8 cellular contexts compared by ENCODE assay signal in the genomic region with DNA sequence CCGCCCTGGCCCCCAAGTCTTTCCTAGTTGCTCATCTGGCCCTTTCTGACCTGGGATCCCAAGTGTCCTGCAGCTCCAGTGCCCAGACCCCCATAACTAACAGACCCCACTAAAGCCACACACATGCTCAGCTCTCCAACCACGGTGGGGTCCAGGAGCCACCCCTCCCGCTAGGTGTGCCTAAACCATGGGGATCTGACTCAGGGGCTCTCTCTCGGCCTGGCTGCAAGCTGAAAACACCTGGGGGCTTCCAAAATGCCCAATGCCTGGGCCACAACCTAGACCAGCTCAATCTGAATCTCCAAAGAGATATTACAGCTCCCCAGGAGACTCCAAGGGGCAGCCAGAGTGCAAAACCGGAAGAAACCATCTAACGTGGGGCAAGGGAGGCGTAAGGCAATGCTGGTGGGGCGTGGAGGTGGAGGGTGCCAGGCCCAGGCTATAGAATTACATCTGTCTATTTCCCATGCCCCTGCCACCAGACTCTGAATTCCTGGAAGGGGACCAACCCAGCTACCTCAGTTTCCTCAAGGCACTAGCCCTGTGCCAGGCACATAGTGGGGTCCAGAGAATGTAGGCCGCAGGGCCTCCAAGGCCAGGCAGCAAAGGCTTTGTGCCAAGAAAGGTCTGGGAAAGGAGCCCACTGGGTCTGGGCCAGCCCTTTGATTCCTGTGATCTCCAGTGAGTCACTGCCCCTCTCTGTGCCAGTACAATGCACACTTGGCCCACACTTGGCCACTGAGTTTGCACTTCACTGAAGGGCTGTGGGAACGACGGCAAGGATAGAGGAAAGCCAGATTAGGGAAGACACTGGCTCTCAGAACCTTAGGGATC. TPM values are rescaled to one million over a fixed set of nuclear protein-coding genes. Genes with fewer than 3 reads are reported as not detected.
A peak's percentile ranks its signal among the peaks of the same experiment; 100 is the strongest.
DNase-seq lines count a peak whose midpoint lies in the region; ATAC-seq and TF ChIP-seq lines count a peak whose summit lies in the region.

No MANE protein-coding gene starts in this region.

- no peak overlapping the region for H3K9ac ChIP-seq in neuronal stem cell (ENCODE audit: low read depth, low read length, poor library complexity)

- no peaks in the 10 kb centered on the region for H3K27me3 ChIP-seq in neuronal stem cell (ENCODE audit: control insufficient read depth in 3 of 3, insufficient read depth in 3 of 3, low read depth in 1 of 3, low read length in 3 of 3)

- H3K79me1 ChIP-seq in neuronal stem cell (ENCODE audit: low read depth, low read length), result peaks cover 14% of the 10 kb centered on the region

- intact Hi-C loops in Right ventricle myocardium superior (cut with DNase I) (loop anchor here (10.0 kb wide), 1 partner anchor 53 kb away; the partner anchor contains the start of gene ZNF771), sciatic nerve (cut with DNase I) (no loop called here), CD14-positive monocyte (cut with micrococcal nuclease) (loop anchor here in 1 of 2 donors (10.0 kb wide), 1 partner anchor 53 kb away; the partner anchor contains the start of gene ZNF771)

- H3K14ac ChIP-seq in neuronal stem cell (ENCODE audit: low read length), result no peak overlapping the region

- no peak overlapping the region for H2AK5ac ChIP-seq in neuronal stem cell (ENCODE audit: low read depth, low read length)

- no peaks in the 10 kb centered on the region for H3K9me3 Mint-ChIP-seq in activated T-helper 17 cell treated with anti-CD3 and anti-CD28 coated beads, Interleukin-2, amount 50 U/mL, for 72 hours
- no peaks in the 10 kb centered on the region for H3K9me3 Mint-ChIP-seq in CD14-positive monocyte

- H2BK15ac ChIP-seq in neuronal stem cell (ENCODE audit: low read length), result no peak overlapping the region

- H3K4me2 ChIP-seq in neuronal stem cell (ENCODE audit: insufficient read depth, low read length, poor library complexity, severe bottlenecking), result no peak overlapping the region

- DNase-seq in GM03348 (ENCODE audit: low spot score) (peak; percentile 80), Right ventricle myocardium superior (peak; percentile 87), sciatic nerve (ENCODE audit: low spot score) (peak; percentile 82), GM10266 (ENCODE audit: extremely low spot score) (no peak), activated gamma-delta T cell treated with Interleukin-2 at 50 U/mL for 16 hours (no peak), neuronal stem cell (ENCODE audit: low spot score) (no peak), CD14-positive monocyte (ENCODE audit: low spot score) (no peak)

- ATAC-seq in activated T-helper 17 cell treated with anti-CD3 and anti-CD28 coated beads, Interleukin-2, amount 50 U/mL, for 72 hours (replicated peaks), result no peak
- ATAC-seq in Right ventricle myocardium superior (ENCODE audit: poor library complexity), result peak; percentile 45
- peak; percentile 19 for ATAC-seq in sciatic nerve

- WGBS in neuronal stem cell (ENCODE audit: extremely low coverage in 2 of 2, insufficient read length in 2 of 2, insufficient replicate concordance in 1 of 2), 2 donors, result no CpG with 5 or more reads among the region's 11 CpGs

- no peak overlapping the region for H3K4ac ChIP-seq in neuronal stem cell (ENCODE audit: low read length)

- H2BK12ac ChIP-seq in neuronal stem cell (ENCODE audit: low read length), result no peak overlapping the region

- peaks cover 8 to 10% of the 10 kb centered on the region in 2 donors for H3K4me1 ChIP-seq in neuronal stem cell (ENCODE audit: control insufficient read depth in 2 of 2, insufficient read depth in 1 of 2, low read depth in 1 of 2, low read length in 2 of 2)

- H2AFZ ChIP-seq in neuronal stem cell (ENCODE audit: low read length), result no peak overlapping the region

- no peak overlapping the region for H4K91ac ChIP-seq in neuronal stem cell (ENCODE audit: low read depth, low read length, poor library complexity)

- peaks cover 25% of the 10 kb centered on the region for H3K4me1 Mint-ChIP-seq in activated T-helper 17 cell treated with anti-CD3 and anti-CD28 coated beads, Interleukin-2, amount 50 U/mL, for 72 hours
- peaks cover 30% of the 10 kb centered on the region for H3K4me1 Mint-ChIP-seq in CD14-positive monocyte

- H3K27ac Mint-ChIP-seq in activated T-helper 17 cell treated with anti-CD3 and anti-CD28 coated beads, Interleukin-2, amount 50 U/mL, for 72 hours, result peak overlapping the region; percentile 87
- H3K27ac Mint-ChIP-seq in CD14-positive monocyte, result peak overlapping the region in 1 of 7 donors; percentile 46

- H3K27me3 Mint-ChIP-seq in activated T-helper 17 cell treated with anti-CD3 and anti-CD28 coated beads, Interleukin-2, amount 50 U/mL, for 72 hours, result no peaks in the 10 kb centered on the region
- H3K27me3 Mint-ChIP-seq in CD14-positive monocyte (ENCODE audit: low read depth in 3 of 3), result peaks cover 0 to 1% (median 0%) of the 10 kb centered on the region in 3 donors

- no peak overlapping the region for H4K8ac ChIP-seq in neuronal stem cell (ENCODE audit: low read depth, low read length)

- H3K23ac ChIP-seq in neuronal stem cell (ENCODE audit: low read depth, low read length, poor library complexity), result no peak overlapping the region

- H3K4me3 Mint-ChIP-seq in activated T-helper 17 cell treated with anti-CD3 and anti-CD28 coated beads, Interleukin-2, amount 50 U/mL, for 72 hours, result peak overlapping the region; percentile 20
- no peak overlapping the region for H3K4me3 Mint-ChIP-seq in CD14-positive monocyte

- H3K18ac ChIP-seq in neuronal stem cell (ENCODE audit: low read length), result no peak overlapping the region

- no peak overlapping the region for H3K27ac ChIP-seq in neuronal stem cell (replicated peaks; ENCODE audit: low read length)

- H3K36me3 ChIP-seq in neuronal stem cell (replicated peaks in 1 of 2; ENCODE audit: control insufficient read depth in 2 of 2, insufficient read depth in 2 of 2, low read length in 2 of 2), result peaks cover 35 to 43% of the 10 kb centered on the region in 2 donors

- H2BK120ac ChIP-seq in neuronal stem cell (ENCODE audit: low read depth, low read length), result no peak overlapping the region

- TF ChIP-seq CTCF in GM10266 (IDR thresholded peaks at IDR 0.05; ENCODE audit: control insufficient read depth, insufficient read depth, low read depth, missing control alignments), result no peak
- TF ChIP-seq CTCF in CD14-positive monocyte (IDR thresholded peaks at IDR 0.05), result no peak

- no peaks in the 10 kb centered on the region for H3K9me3 ChIP-seq in neuronal stem cell (replicated peaks in 1 of 2; ENCODE audit: control insufficient read depth in 2 of 2, insufficient read depth in 1 of 2, low read depth in 1 of 2, low read length in 2 of 2)

- no peak overlapping the region for H2BK5ac ChIP-seq in neuronal stem cell (ENCODE audit: low read length)

- peaks cover 76% of the 10 kb centered on the region for H3K36me3 Mint-ChIP-seq in activated T-helper 17 cell treated with anti-CD3 and anti-CD28 coated beads, Interleukin-2, amount 50 U/mL, for 72 hours (ENCODE audit: low read depth)
- peaks cover 43 to 49% of the 10 kb centered on the region in 2 donors for H3K36me3 Mint-ChIP-seq in CD14-positive monocyte

- H3K4me3 ChIP-seq in neuronal stem cell (ENCODE audit: low read length in 2 of 2), result no peak overlapping the region

RNA-seq across cellular contexts. Expression of gene CD2BP2, which starts 3.3 kb away (rescaled TPM):
- 10 to 100 TPM; 51.0 to 69.9 TPM for total RNA-seq in activated T-helper 17 cell treated with anti-CD3 and anti-CD28 coated beads, Interleukin-2, amount 50 U/mL, for 72 hours
- total RNA-seq in Right ventricle myocardium superior (34.1 TPM), sciatic nerve (49.8 TPM)
- polyA plus RNA-seq in neuronal stem cell (2013, experiment 1 of 2), result 31.1 TPM
- 30.6 TPM for polyA plus RNA-seq in neuronal stem cell (2013, experiment 2 of 2)
- polyA plus RNA-seq in CD14-positive monocyte, result 10 to 100 TPM; 31.0 to 31.8 TPM

RNA-seq across cellular contexts. Expression of gene TBC1D10B, which starts 18.5 kb away (rescaled TPM):
- 10 to 100 TPM; 49.7 to 64.2 TPM for total RNA-seq in activated T-helper 17 cell treated with anti-CD3 and anti-CD28 coated beads, Interleukin-2, amount 50 U/mL, for 72 hours
- total RNA-seq in Right ventricle myocardium superior (24.4 TPM), sciatic nerve (39.6 TPM)
- 18.4 TPM for polyA plus RNA-seq in neuronal stem cell (2013, experiment 1 of 2)
- 16.8 TPM for polyA plus RNA-seq in neuronal stem cell (2013, experiment 2 of 2)
- 10 to 100 TPM; 12.2 to 13.8 TPM for polyA plus RNA-seq in CD14-positive monocyte

RNA-seq across cellular contexts. Expression of gene MYL11, which starts 22.8 kb away (rescaled TPM):
- 1 to 10 TPM in 1 of 2 donors, not detected in 1; 1.6 TPM for total RNA-seq in activated T-helper 17 cell treated with anti-CD3 and anti-CD28 coated beads, Interleukin-2, amount 50 U/mL, for 72 hours
- not detected for total RNA-seq in Right ventricle myocardium superior
- not detected for total RNA-seq in sciatic nerve
- 4.7 TPM for polyA plus RNA-seq in neuronal stem cell (2013, experiment 1 of 2)
- 4.6 TPM for polyA plus RNA-seq in neuronal stem cell (2013, experiment 2 of 2)
- 1 to 10 TPM; 1.6 to 1.9 TPM for polyA plus RNA-seq in CD14-positive monocyte

RNA-seq across cellular contexts. Expression of gene SEPTIN1, which starts 30.6 kb away (rescaled TPM):
- 100 to 1,000 TPM; 198 to 216 TPM for total RNA-seq in activated T-helper 17 cell treated with anti-CD3 and anti-CD28 coated beads, Interleukin-2, amount 50 U/mL, for 72 hours
- total RNA-seq in Right ventricle myocardium superior, result 0.97 TPM
- 7.2 TPM for total RNA-seq in sciatic nerve
- 3.9 TPM for polyA plus RNA-seq in neuronal stem cell (2013, experiment 1 of 2)
- polyA plus RNA-seq in neuronal stem cell (2013, experiment 2 of 2), result 3.4 TPM
- polyA plus RNA-seq in CD14-positive monocyte, result under 1 TPM; 0.49 to 0.60 TPM

RNA-seq across cellular contexts. Expression of gene ZNF48, which starts 43.4 kb away (rescaled TPM):
- total RNA-seq in activated T-helper 17 cell treated with anti-CD3 and anti-CD28 coated beads, Interleukin-2, amount 50 U/mL, for 72 hours, result 10 to 100 TPM; 10.2 to 10.5 TPM
- total RNA-seq in Right ventricle myocardium superior (5.1 TPM), sciatic nerve (6.7 TPM)
- 22.2 TPM for polyA plus RNA-seq in neuronal stem cell (2013, experiment 1 of 2)
- polyA plus RNA-seq in neuronal stem cell (2013, experiment 2 of 2), result 21.3 TPM
- 1 to 10 TPM in 1 of 2 donors, under 1 TPM in 1; 0.67 to 1.4 TPM for polyA plus RNA-seq in CD14-positive monocyte

Comparison
In these comparisons a context has a peak if more than half of its experiments do, and no peak if none do; other contexts are left out.
1. DNase-seq: peak in GM03348 (single experiment), Right ventricle myocardium superior (single experiment) and sciatic nerve (single experiment); none in GM10266 (single experiment), activated gamma-delta T cell treated with Interleukin-2 at 50 U/mL for 16 hours (single experiment), neuronal stem cell (single experiment) and CD14-positive monocyte (single experiment).